In genomic region chr20:62407221-62407992, GRCh38 we compare ENCODE assay signal across 8 cellular contexts. TPM values are rescaled to one million over a fixed set of nuclear protein-coding genes. Genes with fewer than 3 reads are reported as not detected.
DNase-seq lines count a peak whose midpoint lies in the region; ATAC-seq, FAIRE-seq and TF ChIP-seq lines count a peak whose summit lies in the region.

Gene CABLES2 (minus strand): TSS chr20:62407285. CDS start chr20:62407276, 9 bp downstream.

- FAIRE-seq in bronchial epithelial cell (lab: Jason Lieb, UNC), result no peak

- ATAC-seq in GM18909 (IDR thresholded peaks at IDR 0.05; ENCODE audit: poor library complexity, unreplicated experiment) (peak; percentile 84), HG03139 (IDR thresholded peaks at IDR 0.05; ENCODE audit: unreplicated experiment) (peak; percentile 81)

- no peaks in the 10 kb centered on the region for H3K27me3 ChIP-seq in bronchial epithelial cell (ENCODE audit: control insufficient read depth, insufficient read depth, low read length)

- DNase-seq in AG09309 (ENCODE audit: low read depth) (peak; percentile 67), NCI-H2196 treated with DMSO at 0.1 percent for 48 hours (lab: John Stamatoyannopoulos, UW; ENCODE audit: unreplicated experiment) (peak; percentile 86), bronchial epithelial cell (ENCODE audit: low read depth) (peak; percentile 81), inferior parietal cortex (ENCODE audit: extremely low spot score) (peak; percentile 91), smooth muscle cell of the brain vasculature (ENCODE audit: low read depth, low spot score) (peak; percentile 73)

- TF ChIP-seq CTCF in AG09309 (IDR thresholded peaks at IDR 0.05; ENCODE audit: control insufficient read depth, insufficient read depth, low read depth, low read length, missing control alignments), result no peak
- no peak for TF ChIP-seq CTCF in WI38 (IDR thresholded peaks at IDR 0.05; ENCODE audit: low read depth, low read length)
- peak; percentile 6 for TF ChIP-seq CTCF in bronchial epithelial cell (IDR thresholded peaks at IDR 0.05; ENCODE audit: insufficient read depth, low read length, severe bottlenecking)

- H3K4me3 ChIP-seq in AG09309 (ENCODE audit: control insufficient read depth, low read depth, low read length), result peak within 1 kb of the TSS; percentile 52
- peak within 1 kb of the TSS; percentile 72 for H3K4me3 ChIP-seq in WI38 (ENCODE audit: low read depth, low read length)
- H3K4me3 ChIP-seq in bronchial epithelial cell (ENCODE audit: low read depth, low read length), result peak within 1 kb of the TSS; percentile 52

- no peaks in the 10 kb centered on the region for H3K36me3 ChIP-seq in bronchial epithelial cell (ENCODE audit: control insufficient read depth, insufficient read depth, low read length)

RNA-seq across cellular contexts. Expression of gene CABLES2, which starts in this region (rescaled TPM):
- 0.51 and 1.3 TPM in 2 replicates for total RNA-seq in bronchial epithelial cell

Comparison
In these comparisons a context has a peak if more than half of its experiments do, and no peak if none do; other contexts are left out.
1. Peak in every context shown above with its lines: DNase-seq, ATAC-seq and H3K4me3 ChIP-seq.